8 cellular contexts compared by ENCODE assay signal in the genomic region with DNA sequence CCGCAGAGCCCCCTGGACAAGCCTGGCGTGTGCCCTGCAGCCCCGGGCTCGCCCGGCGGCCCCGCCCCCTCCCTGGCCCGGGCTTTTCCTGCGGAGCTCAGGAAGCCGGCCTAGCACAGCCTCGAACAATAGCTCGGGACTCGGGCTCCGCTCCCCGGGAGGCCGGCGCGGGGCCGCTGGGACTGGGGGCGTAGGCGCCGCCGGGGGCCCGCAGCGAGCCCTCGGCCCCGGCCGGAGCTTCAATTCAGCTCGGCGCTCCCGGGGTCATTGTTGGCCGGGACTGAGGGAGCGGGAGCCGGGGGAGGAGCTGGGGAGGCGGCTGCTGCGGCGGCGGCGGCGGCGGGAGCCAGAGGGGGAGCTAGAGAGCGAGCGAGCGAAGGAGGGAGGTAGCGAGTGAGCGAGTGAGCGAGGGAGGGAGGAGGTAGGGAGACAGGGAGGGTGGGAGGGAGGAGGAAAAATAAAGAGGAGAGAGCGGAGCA. TPM values are rescaled to one million over a fixed set of nuclear protein-coding genes. Genes with fewer than 3 reads are reported as not detected.
DNase-seq lines count a peak whose midpoint lies in the region; ATAC-seq and TF ChIP-seq lines count a peak whose summit lies in the region.

No MANE protein-coding gene starts in this region.

- no peaks in the 10 kb centered on the region for H3K36me3 ChIP-seq in mesodermal cell (ENCODE audit: control insufficient read depth, insufficient read depth, low read length)

- H3K27ac Mint-ChIP-seq in endothelial cell (ENCODE audit: unreplicated experiment) = no peak overlapping the region

- peak overlapping the region; percentile 86 for H3K27ac ChIP-seq in mesodermal cell (ENCODE audit: low read depth, low read length, severe bottlenecking)

- 0% methylated on average over 26 to 41 of the region's 48 CpGs for WGBS in mesodermal cell (ENCODE audit: insufficient coverage in 2 of 2), 2 experiments

- H3K4me3 ChIP-seq in AG10803 (ENCODE audit: low read length) (peak overlapping the region; percentile 76), mesodermal cell (ENCODE audit: extremely low read depth, insufficient read depth, low read length, poor library complexity, severe bottlenecking) (peak overlapping the region; percentile 90)

- H3K9me3 ChIP-seq in mesodermal cell (ENCODE audit: control insufficient read depth, low read length) = peaks cover 5% of the 10 kb centered on the region

- peak; percentile 93 for ATAC-seq in GM19397 (IDR thresholded peaks at IDR 0.05; ENCODE audit: unreplicated experiment)

- H3K9me3 Mint-ChIP-seq in endothelial cell (ENCODE audit: unreplicated experiment) = no peaks in the 10 kb centered on the region

- peaks cover 13% of the 10 kb centered on the region for H3K36me3 Mint-ChIP-seq in endothelial cell (ENCODE audit: low read depth, unreplicated experiment)

- TF ChIP-seq CTCF in AG10803 (conservative IDR thresholded peaks at IDR 0.05; ENCODE audit: low read length) = peak; percentile 18; the same call in 1 of the 2 replicates
- peak; percentile 66 for TF ChIP-seq CTCF in endothelial cell (IDR thresholded peaks at IDR 0.05; ENCODE audit: unreplicated experiment)

- no peak overlapping the region for H3K4me3 Mint-ChIP-seq in endothelial cell (ENCODE audit: unreplicated experiment)

- H3K4me1 ChIP-seq in mesodermal cell (ENCODE audit: control insufficient read depth, insufficient read depth, low read length, poor library complexity, severe bottlenecking) = peaks cover 9% of the 10 kb centered on the region

- H3K27me3 Mint-ChIP-seq in endothelial cell (ENCODE audit: unreplicated experiment) = peaks cover 17% of the 10 kb centered on the region

- DNase-seq in AG10803 (ENCODE audit: low read depth) (peak; percentile 76), HK-2 (ENCODE audit: unreplicated experiment) (peak; percentile 93), NCI-H774 (lab: John Stamatoyannopoulos, UW) (peak; percentile 54), endothelial cell (ENCODE audit: low spot score) (peak; percentile 94)
- DNase-seq in activated CD8-positive, alpha-beta memory T cell treated with anti-CD3 and anti-CD28 coated beads, Interleukin-2, amount 50 U/mL, for 4 hours = peak; percentile 61
- peak; percentile 27 for DNase-seq in stimulated activated CD8-positive, alpha-beta memory T cell treated with anti-CD3 and anti-CD28 coated beads, Interleukin-12 subunit alpha, Interleukin-12 subunit beta, amount 100 ng/mL, for 4 hours (ENCODE audit: low read depth)

- H3K4me1 Mint-ChIP-seq in endothelial cell (ENCODE audit: unreplicated experiment) = peaks cover 38% of the 10 kb centered on the region

RNA-seq across cellular contexts. Expression of gene KALRN, which starts 0.2 kb away (rescaled TPM):
- total RNA-seq in endothelial cell (ENCODE audit: unreplicated experiment) = 250 TPM
- 37.4 TPM for polyA plus RNA-seq in mesodermal cell (2013, experiment 1 of 2)
- 31.0 TPM for polyA plus RNA-seq in mesodermal cell (2013, experiment 2 of 2)

RNA-seq across cellular contexts. Expression of gene ROPN1, which starts 41.0 kb away (rescaled TPM):
- total RNA-seq in endothelial cell (ENCODE audit: unreplicated experiment) = not detected
- not detected for polyA plus RNA-seq in mesodermal cell (2013, experiment 1 of 2)
- not detected for polyA plus RNA-seq in mesodermal cell (2013, experiment 2 of 2)

Comparison
In these comparisons a context has a peak if more than half of its experiments do, and no peak if none do; other contexts are left out.
1. Peak in every context shown above with its lines: DNase-seq, ATAC-seq, H3K4me3 ChIP-seq and H3K27ac ChIP-seq.
2. DNase-seq: peak in every context shown above with its lines; median percentile 94 in endothelial cell; 93 in HK-2; 76 in AG10803; 61 in activated CD8-positive, alpha-beta memory T cell treated with anti-CD3 and anti-CD28 coated beads, Interleukin-2, amount 50 U/mL, for 4 hours; 54 in NCI-H774; 27 in stimulated activated CD8-positive, alpha-beta memory T cell treated with anti-CD3 and anti-CD28 coated beads, Interleukin-12 subunit alpha, Interleukin-12 subunit beta, amount 100 ng/mL, for 4 hours.